In genomic region chr15:43666177-43666576, GRCh38 we compare ENCODE assay signal across 2 cellular contexts. TPM values are rescaled to one million over a fixed set of nuclear protein-coding genes. Genes with fewer than 3 reads are reported as not detected.
"Had no signal": no experiment of that assay in that cellular context is flagged by ENCODE, and none has a peak within 500 bp of the region (broad histone marks: within the 10 kb centered on the region; RNA-seq: fewer than 3 reads in every experiment).

No MANE protein-coding gene starts in this region.

RNA-seq across cellular contexts. Expression of gene CKMT1A, which starts 27.5 kb away (rescaled TPM):
- total RNA-seq: LHCN-M2, M059J had no signal

RNA-seq across cellular contexts. Expression of gene STRC, which starts 47.6 kb away (rescaled TPM):
- total RNA-seq: LHCN-M2, M059J had no signal
